39 cellular contexts compared by ENCODE assay signal in the genomic region with DNA sequence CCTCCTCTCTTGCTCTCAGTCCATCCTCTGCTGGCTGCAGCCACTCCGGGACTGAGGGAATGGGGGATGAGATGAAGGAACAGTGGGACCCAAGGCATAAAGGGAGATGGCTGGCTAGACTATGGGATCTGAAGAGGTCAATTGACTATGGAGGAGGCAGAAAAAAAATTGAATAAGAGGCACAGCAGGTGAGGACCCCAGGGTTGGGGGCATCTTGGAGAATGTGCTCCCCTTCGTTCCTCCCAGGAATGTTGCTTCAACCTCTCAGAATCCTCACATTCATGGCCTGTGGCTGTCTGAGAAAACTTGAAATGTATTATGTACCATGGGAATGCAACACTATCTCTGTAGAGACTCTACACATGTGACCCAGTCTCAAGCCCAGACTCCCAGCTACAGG.
"Had no signal": no experiment of that assay in that cellular context is flagged by ENCODE, and none has a peak within 500 bp of the region (broad histone marks: within the 10 kb centered on the region; RNA-seq: fewer than 3 reads in every experiment).

No MANE protein-coding gene starts in this region.

- H3K9me3 ChIP-seq: adrenal gland, ascending aorta, body of pancreas, breast epithelium had no signal

- H3K36me3 ChIP-seq: adrenal gland, ascending aorta, brain microvascular endothelial cell, breast epithelium, cardiac muscle cell had no signal

- H3K27ac Mint-ChIP-seq: activated naive CD4-positive, alpha-beta T cell treated with anti-CD3 and anti-CD28 coated beads for 36 hours; activated naive CD4-positive, alpha-beta T cell treated with anti-CD3 and anti-CD28 coated beads, Interleukin-2, amount 10 ng/mL, durations not matched to agents 7 days and 5 days; activated naive CD4-positive, alpha-beta T cell treated with anti-CD3 and anti-CD28 coated beads, Interleukin-2, amount 50 U/mL, for 24 hours; activated naive CD4-positive, alpha-beta T cell treated with anti-CD3 and anti-CD28 coated beads, Interleukin-2, amount 50 U/mL, for 72 hours; activated naive CD8-positive, alpha-beta T cell; activated naive CD8-positive, alpha-beta T cell treated with anti-CD3 and anti-CD28 coated beads for 36 hours; activated naive CD8-positive, alpha-beta T cell treated with anti-CD3 and anti-CD28 coated beads, Interleukin-2, amount 10 ng/mL, durations not matched to agents 7 days and 5 days; activated naive CD8-positive, alpha-beta T cell treated with anti-CD3 and anti-CD28 coated beads, Interleukin-2, amount 50 U/mL, for 24 hours; activated T-cell treated with anti-CD3 and anti-CD28 coated beads, Interleukin-2, amount 50 U/mL, for 24 hours; activated T-helper 1 cell treated with anti-CD3 and anti-CD28 coated beads, Interleukin-12 subunit alpha, Interleukin-12 subunit beta, Interleukin-2, Interleukin-4 antibody, amounts not matched to agents 30 ng/mL and 10 ng/mL and 1 ng/mL, durations not matched to agents 14 hours and 24 hours and 36 hours; activated T-helper 17 cell treated with anti-CD3 and anti-CD28 coated beads, Interleukin-2, amount 50 U/mL, for 72 hours; activated T-helper 2 cell treated with anti-CD3 and anti-CD28 coated beads, Interferon-gamma antibody, Interleukin-2, Interleukin-4, amounts not matched to agents 10 μg/mL and 5 μg/mL and 100 μg/mL, durations not matched to agents 14 hours and 24 hours and 36 hours; brain had no signal

- H3K9me3 Mint-ChIP-seq: activated naive CD4-positive, alpha-beta T cell treated with anti-CD3 and anti-CD28 coated beads for 36 hours; activated naive CD4-positive, alpha-beta T cell treated with anti-CD3 and anti-CD28 coated beads, Interleukin-2, amount 50 U/mL, for 24 hours; activated naive CD4-positive, alpha-beta T cell treated with anti-CD3 and anti-CD28 coated beads, Interleukin-2, amount 50 U/mL, for 72 hours; activated naive CD8-positive, alpha-beta T cell treated with anti-CD3 and anti-CD28 coated beads for 36 hours; activated T-cell treated with anti-CD3 and anti-CD28 coated beads, Interleukin-2, amount 50 U/mL, for 24 hours; activated T-helper 1 cell treated with anti-CD3 and anti-CD28 coated beads, Interleukin-12 subunit alpha, Interleukin-12 subunit beta, Interleukin-2, Interleukin-4 antibody, amounts not matched to agents 30 ng/mL and 10 ng/mL and 1 ng/mL, durations not matched to agents 14 hours and 24 hours and 36 hours; activated T-helper 17 cell treated with anti-CD3 and anti-CD28 coated beads, Interleukin-2, amount 50 U/mL, for 72 hours; central memory CD8-positive, alpha-beta T cell had no signal

- H3K36me3 Mint-ChIP-seq: brain had no signal

- H3K27ac ChIP-seq: adrenal gland, ascending aorta, body of pancreas, brain microvascular endothelial cell, breast epithelium, cardiac muscle cell had no signal

- FAIRE-seq: astrocyte, bronchial epithelial cell had no signal

- H3K4me3 ChIP-seq: adrenal gland, ascending aorta, body of pancreas, breast epithelium, cardiac muscle cell had no signal

- H3K4me3 Mint-ChIP-seq: activated naive CD4-positive, alpha-beta T cell treated with anti-CD3 and anti-CD28 coated beads for 36 hours; activated naive CD4-positive, alpha-beta T cell treated with anti-CD3 and anti-CD28 coated beads, Interleukin-2, amount 10 ng/mL, durations not matched to agents 7 days and 5 days; activated naive CD4-positive, alpha-beta T cell treated with anti-CD3 and anti-CD28 coated beads, Interleukin-2, amount 50 U/mL, for 24 hours; activated naive CD8-positive, alpha-beta T cell; activated naive CD8-positive, alpha-beta T cell treated with anti-CD3 and anti-CD28 coated beads for 36 hours; activated naive CD8-positive, alpha-beta T cell treated with anti-CD3 and anti-CD28 coated beads, Interleukin-2, amount 10 ng/mL, durations not matched to agents 7 days and 5 days; activated naive CD8-positive, alpha-beta T cell treated with anti-CD3 and anti-CD28 coated beads, Interleukin-2, amount 50 U/mL, for 24 hours; activated T-cell treated with anti-CD3 and anti-CD28 coated beads, Interleukin-2, amount 50 U/mL, for 24 hours; activated T-helper 1 cell treated with anti-CD3 and anti-CD28 coated beads, Interleukin-12 subunit alpha, Interleukin-12 subunit beta, Interleukin-2, Interleukin-4 antibody, amounts not matched to agents 30 ng/mL and 10 ng/mL and 1 ng/mL, durations not matched to agents 14 hours and 24 hours and 36 hours; activated T-helper 17 cell treated with anti-CD3 and anti-CD28 coated beads, Interleukin-2, amount 50 U/mL, for 72 hours; brain; central memory CD8-positive, alpha-beta T cell had no signal

- H3K4me1 Mint-ChIP-seq: activated T-helper 17 cell treated with anti-CD3 and anti-CD28 coated beads, Interleukin-2, amount 50 U/mL, for 72 hours; brain had no signal

- H3K27me3 ChIP-seq: adrenal gland, ascending aorta, body of pancreas, brain microvascular endothelial cell, breast epithelium, cardiac muscle cell had no signal

- H3K4me1 ChIP-seq: adrenal gland, ascending aorta, body of pancreas, breast epithelium had no signal

- H3K27me3 Mint-ChIP-seq: activated naive CD4-positive, alpha-beta T cell treated with anti-CD3 and anti-CD28 coated beads, Interleukin-2, amount 50 U/mL, for 24 hours; activated T-helper 17 cell treated with anti-CD3 and anti-CD28 coated beads, Interleukin-2, amount 50 U/mL, for 72 hours; central memory CD8-positive, alpha-beta T cell had no signal

- ATAC-seq: activated naive CD4-positive, alpha-beta T cell treated with anti-CD3 and anti-CD28 coated beads, Interleukin-2, amount 50 U/mL, for 72 hours; activated naive CD8-positive, alpha-beta T cell treated with anti-CD3 and anti-CD28 coated beads, Interleukin-2, amount 50 U/mL, for 24 hours; activated T-helper 17 cell treated with anti-CD3 and anti-CD28 coated beads, Interleukin-2, amount 50 U/mL, for 72 hours; body of pancreas had no signal

- DNase-seq: activated effector memory CD4-positive, alpha-beta T cell treated with anti-CD3 and anti-CD28 coated beads, Interleukin-2, amount 50 U/mL, for 16 hours; activated effector memory CD4-positive, alpha-beta T cell treated with Interleukin-2 at 50 U/mL for 16 hours; activated gamma-delta T cell; activated gamma-delta T cell treated with Interleukin-2 at 50 U/mL for 16 hours; activated naive CD4-positive, alpha-beta T cell; activated naive CD4-positive, alpha-beta T cell treated with anti-CD3 and anti-CD28 coated beads for 36 hours; activated naive CD4-positive, alpha-beta T cell treated with anti-CD3 and anti-CD28 coated beads, Interleukin-2, amount 10 ng/mL, durations not matched to agents 7 days and 5 days; activated naive CD4-positive, alpha-beta T cell treated with anti-CD3 and anti-CD28 coated beads, Interleukin-2, amount 50 U/mL, for 16 hours; activated naive CD4-positive, alpha-beta T cell treated with Interleukin-2 at 50 U/mL for 16 hours; activated naive CD8-positive, alpha-beta T cell treated with anti-CD3 and anti-CD28 coated beads for 36 hours; activated naive CD8-positive, alpha-beta T cell treated with anti-CD3 and anti-CD28 coated beads, Interleukin-2, amount 10 ng/mL, durations not matched to agents 7 days and 5 days; activated naive CD8-positive, alpha-beta T cell treated with anti-CD3 and anti-CD28 coated beads, Interleukin-2, amount 50 U/mL, for 24 hours; activated T-cell treated with anti-CD3 and anti-CD28 coated beads for 4 hours; activated T-cell treated with anti-CD3 and anti-CD28 coated beads, Interleukin-2, amount 50 U/mL, for 1 hour; activated T-cell treated with anti-CD3 and anti-CD28 coated beads, Interleukin-2, amount 50 U/mL, for 24 hours; activated T-cell treated with anti-CD3 and anti-CD28 coated beads, Interleukin-2, amount 50 U/mL, for 48 hours; adrenal gland; amniotic stem cell; amygdala; anterior cingulate cortex; aorta; body of pancreas; brain microvascular endothelial cell; caudate nucleus; central memory CD4-positive, alpha-beta T cell; cerebellar nuclear complex had no signal
